ENCODE assay signal across 34 cellular contexts in genomic region chr5:78336698-78337097, GRCh38.
"Had no signal": no experiment of that assay in that cellular context is flagged by ENCODE, and none has a peak within 500 bp of the region (broad histone marks: within the 10 kb centered on the region; RNA-seq: fewer than 3 reads in every experiment).

No MANE protein-coding gene starts in this region.

- ATAC-seq: activated CD8-positive, alpha-beta T cell treated with anti-CD3 and anti-CD28 coated beads for 36 hours; activated naive CD4-positive, alpha-beta T cell treated with anti-CD3 and anti-CD28 coated beads, Interleukin-2, amount 50 U/mL, for 72 hours; activated T-cell treated with anti-CD3 and anti-CD28 coated beads, Interleukin-2, amount 50 U/mL, for 4 hours; activated T-cell treated with anti-CD3 and anti-CD28 coated beads, Interleukin-2, amount 50 U/mL, for 72 hours; activated T-helper 17 cell treated with anti-CD3 and anti-CD28 coated beads, Interleukin-2, amount 50 U/mL, for 72 hours; body of pancreas had no signal

- H3K27ac ChIP-seq: adrenal gland, body of pancreas, brain microvascular endothelial cell, breast epithelium, VCaP had no signal

- H3K27me3 ChIP-seq: adrenal gland, body of pancreas, brain microvascular endothelial cell, breast epithelium had no signal

- H3K4me1 ChIP-seq: adrenal gland, breast epithelium had no signal

- H3K9me3 ChIP-seq: adrenal gland, body of pancreas had no signal

- H3K4me3 ChIP-seq: adrenal gland, body of pancreas, breast epithelium had no signal

- H3K4me1 Mint-ChIP-seq: activated B cell treated with CpG ODN at 0.5 μM for 24 hours; activated naive CD8-positive, alpha-beta T cell treated with anti-CD3 and anti-CD28 coated beads for 36 hours; activated T-helper 17 cell treated with anti-CD3 and anti-CD28 coated beads, Interleukin-2, amount 50 U/mL, for 72 hours had no signal

- H3K4me3 Mint-ChIP-seq: activated B cell treated with CpG ODN at 0.5 μM for 24 hours; activated CD4-positive, alpha-beta memory T cell treated with anti-CD3 and anti-CD28 coated beads for 36 hours; activated CD4-positive, alpha-beta T cell treated with anti-CD3 and anti-CD28 coated beads, Interleukin-2, amount 10 ng/mL, durations not matched to agents 24 days and 14 days; activated CD8-positive, alpha-beta T cell treated with anti-CD3 and anti-CD28 coated beads for 36 hours; activated naive CD4-positive, alpha-beta T cell treated with anti-CD3 and anti-CD28 coated beads for 36 hours; activated naive CD8-positive, alpha-beta T cell treated with anti-CD3 and anti-CD28 coated beads for 36 hours; activated T-cell treated with anti-CD3 and anti-CD28 coated beads, Interleukin-2, amount 50 U/mL, for 4 hours; activated T-cell treated with anti-CD3 and anti-CD28 coated beads, Interleukin-2, amount 50 U/mL, for 72 hours; activated T-helper 1 cell treated with anti-CD3 and anti-CD28 coated beads, Interleukin-12 subunit alpha, Interleukin-12 subunit beta, Interleukin-2, Interleukin-4 antibody, amounts not matched to agents 30 ng/mL and 10 ng/mL and 1 ng/mL, durations not matched to agents 14 hours and 24 hours and 36 hours; activated T-helper 17 cell treated with anti-CD3 and anti-CD28 coated beads, Interleukin-2, amount 50 U/mL, for 72 hours; T-helper 1 cell treated with Interleukin-12 subunit alpha and Interleukin-12 subunit beta and Interleukin-4 antibody, amounts not matched to agents 30 μg/mL and 1 μg/mL, for 36 hours; T-helper 2 cell treated with Interferon-gamma antibody and Interleukin-4, amounts not matched to agents 5 μg/mL and 100 μg/mL, for 36 hours had no signal

- H3K27ac Mint-ChIP-seq: activated B cell treated with CpG ODN at 0.5 μM for 24 hours; activated CD4-positive, alpha-beta memory T cell treated with anti-CD3 and anti-CD28 coated beads for 36 hours; activated CD4-positive, alpha-beta T cell treated with anti-CD3 and anti-CD28 coated beads, Interleukin-2, amount 10 ng/mL, durations not matched to agents 24 days and 14 days; activated CD8-positive, alpha-beta T cell treated with anti-CD3 and anti-CD28 coated beads for 36 hours; activated naive CD4-positive, alpha-beta T cell treated with anti-CD3 and anti-CD28 coated beads for 36 hours; activated naive CD4-positive, alpha-beta T cell treated with anti-CD3 and anti-CD28 coated beads, Interleukin-2, amount 50 U/mL, for 72 hours; activated naive CD8-positive, alpha-beta T cell treated with anti-CD3 and anti-CD28 coated beads for 36 hours; activated T-cell treated with anti-CD3 and anti-CD28 coated beads, Interleukin-2, amount 50 U/mL, for 72 hours; activated T-helper 1 cell treated with anti-CD3 and anti-CD28 coated beads, Interleukin-12 subunit alpha, Interleukin-12 subunit beta, Interleukin-2, Interleukin-4 antibody, amounts not matched to agents 30 ng/mL and 10 ng/mL and 1 ng/mL, durations not matched to agents 14 hours and 24 hours and 36 hours; activated T-helper 17 cell treated with anti-CD3 and anti-CD28 coated beads, Interleukin-2, amount 50 U/mL, for 72 hours; T-helper 1 cell treated with Interleukin-12 subunit alpha and Interleukin-12 subunit beta and Interleukin-4 antibody, amounts not matched to agents 30 μg/mL and 1 μg/mL, for 36 hours; T-helper 2 cell treated with Interferon-gamma antibody and Interleukin-4, amounts not matched to agents 5 μg/mL and 100 μg/mL, for 36 hours had no signal

- H3K36me3 ChIP-seq: adrenal gland, brain microvascular endothelial cell, breast epithelium had no signal

- DNase-seq: activated B cell treated with CpG ODN at 0.5 μM for 24 hours; activated CD4-positive, alpha-beta memory T cell treated with anti-CD3 and anti-CD28 coated beads for 36 hours; activated CD4-positive, alpha-beta T cell treated with anti-CD3 and anti-CD28 coated beads for 4 hours; activated CD4-positive, alpha-beta T cell treated with anti-CD3 and anti-CD28 coated beads, Interleukin-2, amount 10 ng/mL, durations not matched to agents 24 days and 14 days; activated CD4-positive, alpha-beta T cell treated with anti-CD3 and anti-CD28 coated beads, Interleukin-2, amount 50 U/mL, for 1 hour; activated CD4-positive, alpha-beta T cell treated with anti-CD3 and anti-CD28 coated beads, Interleukin-2, amount 50 U/mL, for 4 hours; activated CD4-positive, CD25-positive, alpha-beta regulatory T cell treated with anti-CD3 and anti-CD28 coated beads, Interleukin-2, amount 50 U/mL, for 72 hours; activated CD8-positive, alpha-beta memory T cell treated with anti-CD3 and anti-CD28 coated beads, Interleukin-2, amount 50 U/mL, for 4 hours; activated CD8-positive, alpha-beta T cell treated with anti-CD3 and anti-CD28 coated beads for 36 hours; activated effector memory CD4-positive, alpha-beta T cell treated with anti-CD3 and anti-CD28 coated beads, Interleukin-2, amount 50 U/mL, for 16 hours; activated gamma-delta T cell treated with Interleukin-2 at 50 U/mL for 16 hours; activated naive CD4-positive, alpha-beta T cell; activated naive CD4-positive, alpha-beta T cell treated with anti-CD3 and anti-CD28 coated beads for 36 hours; activated naive CD4-positive, alpha-beta T cell treated with anti-CD3 and anti-CD28 coated beads, Interleukin-2, amount 50 U/mL, for 16 hours; activated naive CD8-positive, alpha-beta T cell treated with anti-CD3 and anti-CD28 coated beads for 36 hours; activated T-cell treated with anti-CD3 and anti-CD28 coated beads for 4 hours; activated T-cell treated with anti-CD3 and anti-CD28 coated beads, Interleukin-2, amount 50 U/mL, for 1 hour; activated T-cell treated with anti-CD3 and anti-CD28 coated beads, Interleukin-2, amount 50 U/mL, for 4 hours; activated T-cell treated with anti-CD3 and anti-CD28 coated beads, Interleukin-2, amount 50 U/mL, for 72 hours; amniotic stem cell; aorta; body of pancreas; brain microvascular endothelial cell; central memory CD4-positive, alpha-beta T cell; T-helper 2 cell; T-helper 9 cell had no signal
